In genomic region chr1:205261946-205262668, GRCh38 we compare ENCODE assay signal across 12 cellular contexts. TPM values are rescaled to one million over a fixed set of nuclear protein-coding genes. Genes with fewer than 3 reads are reported as not detected.
A peak's percentile ranks its signal among the peaks of the same experiment; 100 is the strongest.
DNase-seq lines count a peak whose midpoint lies in the region; ATAC-seq, FAIRE-seq and TF ChIP-seq lines count a peak whose summit lies in the region.
"Had no signal": no experiment of that assay in that cellular context is flagged by ENCODE, and none has a peak within 500 bp of the region (broad histone marks: within the 10 kb centered on the region; RNA-seq: fewer than 3 reads in every experiment).

No MANE protein-coding gene starts in this region.

- TF ChIP-seq CTCF in dorsolateral prefrontal cortex (IDR thresholded peaks at IDR 0.05 in 54 of 56, conservative IDR thresholded peaks at IDR 0.05 in 2 of 56; ENCODE audit: low read depth in 1 of 56, partially characterized antibody in 56 of 56), result no peak
- TF ChIP-seq CTCF in nephron progenitor cell (IDR thresholded peaks at IDR 0.05), result no peak

- FAIRE-seq in RCC 7860 (lab: Jason Lieb, UNC), result no peak

- no peaks in the 10 kb centered on the region for H3K36me3 Mint-ChIP-seq in nephron progenitor cell (ENCODE audit: low read depth)
- H3K36me3 Mint-ChIP-seq: CD8-positive, alpha-beta memory T cell; naive B cell had no signal

- peak overlapping the region; percentile 74 for H3K27ac Mint-ChIP-seq in nephron progenitor cell
- H3K27ac Mint-ChIP-seq: T-helper 17 cell had no signal

- H3K4me3 ChIP-seq in dorsolateral prefrontal cortex, result no peak overlapping the region

- H3K4me3 Mint-ChIP-seq in nephron progenitor cell, result no peak overlapping the region
- H3K4me3 Mint-ChIP-seq: CD8-positive, alpha-beta memory T cell; naive B cell; T-helper 17 cell had no signal

- no peaks in the 10 kb centered on the region for H3K27me3 ChIP-seq in dorsolateral prefrontal cortex

- DNase-seq in ELR (ENCODE audit: low read depth) (peak; percentile 67), RCC 7860 (ENCODE audit: low spot score) (peak; percentile 47), dorsolateral prefrontal cortex (no peak), nephron progenitor cell (peak; percentile 25), anterior cingulate cortex (lab: John Stamatoyannopoulos, UW) (no peak), NCI-H2227 (lab: John Stamatoyannopoulos, UW; ENCODE audit: unreplicated experiment) (no peak)
- DNase-seq: CD8-positive, alpha-beta memory T cell; naive B cell; NCI-H1417; T-helper 17 cell had no signal

- intact Hi-C loops in dorsolateral prefrontal cortex (cut with DNase I), result no loop called here

- H3K27me3 Mint-ChIP-seq in nephron progenitor cell (ENCODE audit: low read depth, poor library complexity), result peaks cover 5% of the 10 kb centered on the region

- H3K27ac ChIP-seq in dorsolateral prefrontal cortex, result peak overlapping the region in 54 of 59 donors; percentile 1 to 100 (median 74)

- no peaks in the 10 kb centered on the region for H3K9me3 Mint-ChIP-seq in nephron progenitor cell
- H3K9me3 Mint-ChIP-seq: CD8-positive, alpha-beta memory T cell; naive B cell had no signal

- peaks cover 29% of the 10 kb centered on the region for H3K4me1 Mint-ChIP-seq in nephron progenitor cell

- ATAC-seq in HG03135 (IDR thresholded peaks at IDR 0.05; ENCODE audit: unreplicated experiment) (no peak), GM18907 (IDR thresholded peaks at IDR 0.05; ENCODE audit: unreplicated experiment) (no peak)
- ATAC-seq: T-helper 17 cell had no signal

RNA-seq across cellular contexts. Expression of gene TMCC2, which starts 34.4 kb away (rescaled TPM):
- total RNA-seq in dorsolateral prefrontal cortex, result 100 to 1,000 TPM in 42 of 120 experiments, 10 to 100 TPM in 78; 52.9 to 143 (median 93.9) TPM

RNA-seq across cellular contexts. Expression of gene DSTYK, which starts 50.6 kb away (rescaled TPM):
- 10 to 100 TPM; 28.0 to 49.3 (median 39.9) TPM for total RNA-seq in dorsolateral prefrontal cortex

RNA-seq across cellular contexts. Expression of gene NUAK2, which starts 59.4 kb away (rescaled TPM):
- 1 to 10 TPM in 102 of 120 experiments, under 1 TPM in 18; 0.55 to 5.2 (median 1.7) TPM for total RNA-seq in dorsolateral prefrontal cortex

Comparison
In these comparisons a context has a peak if more than half of its experiments do, and no peak if none do; other contexts are left out.
1. DNase-seq: peak in ELR (single experiment), RCC 7860 (single experiment) and nephron progenitor cell (single experiment); none in dorsolateral prefrontal cortex (0 of 10), anterior cingulate cortex (0 of 58) and NCI-H2227 (single experiment).